ENCODE assay signal across 8 cellular contexts in genomic region chr12:25384954-25385216, GRCh38.
DNase-seq lines count a peak whose midpoint lies in the region; ATAC-seq, FAIRE-seq and TF ChIP-seq lines count a peak whose summit lies in the region.

No MANE protein-coding gene starts in this region.

- peaks cover 20% of the 10 kb centered on the region for H3K4me1 ChIP-seq in DOHH2 (ENCODE audit: control insufficient read depth, low read length)
- H3K4me1 ChIP-seq in Peyer's patch, result peaks cover 0 to 31% (median 3%) of the 10 kb centered on the region in 4 donors
- H3K4me1 ChIP-seq in esophagus (ENCODE audit: control insufficient read depth in 2 of 2, insufficient read depth in 2 of 2, low read length in 1 of 2), result no peaks in the 10 kb centered on the region
- peaks cover 0 to 5% (median 4%) of the 10 kb centered on the region in 3 donors for H3K4me1 ChIP-seq in pancreas

- DNase-seq in Peyer's patch (no peak), pancreas (no peak), glomerular visceral epithelial cell (ENCODE audit: extremely low spot score) (no peak), NCI-H526 (lab: John Stamatoyannopoulos, UW) (no peak), SHP77 (lab: John Stamatoyannopoulos, UW) (no peak)

- intact Hi-C loops in pancreas (cut with DNase I), result no loop called here

- peak overlapping the region; percentile 99 for H3K4me2 ChIP-seq in DOHH2 (ENCODE audit: low read length)

- H3K27ac ChIP-seq in DOHH2 (ENCODE audit: low read depth, low read length) (no peak overlapping the region), Peyer's patch (peak overlapping the region; percentile 88 to 100 (median 98)), esophagus (ENCODE audit: low read depth in 2 of 2, low read length in 1 of 2) (peak overlapping the region; percentile 92 to 97), pancreas (peak overlapping the region; percentile 96 to 99 (median 98))

- no peaks in the 10 kb centered on the region for H4K20me1 ChIP-seq in DOHH2 (ENCODE audit: control insufficient read depth, insufficient read depth, low read depth, low read length)

- H3K36me3 ChIP-seq in DOHH2 (ENCODE audit: control insufficient read depth, low read length), result no peaks in the 10 kb centered on the region
- H3K36me3 ChIP-seq in Peyer's patch, result no peaks in the 10 kb centered on the region
- no peaks in the 10 kb centered on the region for H3K36me3 ChIP-seq in esophagus (ENCODE audit: control insufficient read depth in 2 of 2, insufficient read depth in 2 of 2, low read length in 1 of 2)
- H3K36me3 ChIP-seq in pancreas, result no peaks in the 10 kb centered on the region

- no peak for FAIRE-seq in pancreas (lab: Jason Lieb, UNC)

- 17 to 22% methylated on average over 9 of the region's 9 CpGs for WGBS in esophagus, 2 donors
- 10 to 24% methylated on average over 9 of the region's 9 CpGs for WGBS in pancreas, 2 donors

- H3K79me2 ChIP-seq in DOHH2 (ENCODE audit: control insufficient read depth, low read length), result no peaks in the 10 kb centered on the region

- no peak for ATAC-seq in pancreas
- ATAC-seq in HG03159 (IDR thresholded peaks at IDR 0.05; ENCODE audit: unreplicated experiment), result no peak

- TF ChIP-seq CTCF in DOHH2 (IDR thresholded peaks at IDR 0.05; ENCODE audit: low read depth, low read length, poor library complexity, severe bottlenecking), result no peak
- TF ChIP-seq CTCF in Peyer's patch (IDR thresholded peaks at IDR 0.05), result no peak
- no peak for TF ChIP-seq CTCF in pancreas (IDR thresholded peaks at IDR 0.05)

- no peaks in the 10 kb centered on the region for H3K9me2 ChIP-seq in DOHH2 (replicated peaks; ENCODE audit: control insufficient read depth, low read length)

- peaks cover 8% of the 10 kb centered on the region; the same call in 1 of the 2 replicates for H3F3A ChIP-seq in DOHH2 (ENCODE audit: control insufficient read depth, insufficient read depth)

- peaks cover 27% of the 10 kb centered on the region for H3K27me3 ChIP-seq in DOHH2 (ENCODE audit: control insufficient read depth, low read length)
- no peaks in the 10 kb centered on the region for H3K27me3 ChIP-seq in Peyer's patch
- H3K27me3 ChIP-seq in esophagus (ENCODE audit: control insufficient read depth in 1 of 2, insufficient read depth in 2 of 2, low read length in 2 of 2), result no peaks in the 10 kb centered on the region
- H3K27me3 ChIP-seq in pancreas, result no peaks in the 10 kb centered on the region

- TF ChIP-seq POLR2A in Peyer's patch (IDR thresholded peaks at IDR 0.05), result no peak

- peak overlapping the region; percentile 79 for H3K4me3 ChIP-seq in DOHH2 (ENCODE audit: low read length)
- H3K4me3 ChIP-seq in Peyer's patch, result peak overlapping the region; percentile 53 to 82 (median 62)
- peak overlapping the region; percentile 55 to 58 for H3K4me3 ChIP-seq in esophagus (ENCODE audit: low read depth in 1 of 2, low read length in 2 of 2)
- peak overlapping the region in 2 of 4 donors; percentile 56 to 67 for H3K4me3 ChIP-seq in pancreas

- no peaks in the 10 kb centered on the region for H3K9me3 ChIP-seq in DOHH2 (ENCODE audit: control insufficient read depth, insufficient read depth, low read length)
- H3K9me3 ChIP-seq in Peyer's patch, result no peaks in the 10 kb centered on the region
- H3K9me3 ChIP-seq in esophagus (ENCODE audit: control insufficient read depth in 2 of 2, insufficient read depth in 1 of 2, low read depth in 1 of 2, low read length in 1 of 2), result no peaks in the 10 kb centered on the region
- H3K9me3 ChIP-seq in pancreas, result no peaks in the 10 kb centered on the region
